In the genomic region with DNA sequence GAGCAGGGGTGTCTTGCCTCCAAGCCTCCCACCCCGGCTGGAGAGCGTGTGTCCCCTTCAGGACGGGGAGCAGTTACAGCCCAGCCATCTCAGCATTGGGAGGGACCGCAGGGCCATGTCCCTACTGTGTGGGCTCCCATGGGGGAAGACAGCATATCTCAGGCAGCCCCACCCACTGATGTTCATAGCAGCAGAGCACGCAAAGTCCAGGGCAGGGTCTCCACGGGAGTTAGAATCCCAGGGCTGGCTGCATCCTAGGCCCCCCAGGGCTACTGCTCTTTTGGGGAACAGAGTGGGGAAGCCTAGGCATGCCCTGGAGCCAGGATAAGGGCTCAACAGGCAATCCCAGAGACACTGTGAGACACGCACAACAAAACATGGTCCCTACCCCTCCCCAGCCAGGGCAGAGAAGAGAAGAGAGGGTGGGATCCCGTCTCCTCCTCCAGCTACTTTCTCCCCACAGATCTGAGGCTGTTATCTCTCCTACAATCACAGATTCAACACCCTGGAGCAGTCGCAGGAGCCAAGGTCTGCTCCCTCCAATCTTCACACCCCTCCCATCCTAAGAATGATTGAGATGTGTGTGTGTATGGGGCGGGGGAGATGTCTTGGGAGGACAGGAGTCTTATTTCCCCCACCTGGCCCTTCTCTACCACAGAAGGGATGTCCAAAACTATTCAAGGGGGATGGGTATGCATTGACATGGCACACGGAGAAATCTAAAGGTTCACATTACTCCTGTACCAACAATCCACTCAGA, we compare ENCODE assay signal across 2 cellular contexts.
TF ChIP-seq lines count a peak whose summit lies in the region.

No MANE protein-coding gene starts in this region.

TF ChIP-seq in A549, 52 proteins besides CTCF, POLR2A, EP300 and RAD21:
- no peak for TF ChIP-seq FOXS1 (CRISPR knock-in tag; IDR thresholded peaks at IDR 0.05)
- TF ChIP-seq GATA3 (IDR thresholded peaks at IDR 0.05; ENCODE audit: borderline replicate concordance): 0 out of 2 replicates have a peak, but pooled peaks have one; percentile 12
- no peak for TF ChIP-seq KDM1A (IDR thresholded peaks at IDR 0.05; ENCODE audit: low read depth)
- TF ChIP-seq HDAC2 (IDR thresholded peaks at IDR 0.05): no peak
TF ChIP-seq in A549: peak in this region for 1.

TF ChIP-seq in neural cell, 6 proteins besides CTCF, POLR2A, EP300 and RAD21:
- no peak for TF ChIP-seq SMC3 (conservative IDR thresholded peaks at IDR 0.05; ENCODE audit: poor library complexity)
- TF ChIP-seq, protein P1, sequence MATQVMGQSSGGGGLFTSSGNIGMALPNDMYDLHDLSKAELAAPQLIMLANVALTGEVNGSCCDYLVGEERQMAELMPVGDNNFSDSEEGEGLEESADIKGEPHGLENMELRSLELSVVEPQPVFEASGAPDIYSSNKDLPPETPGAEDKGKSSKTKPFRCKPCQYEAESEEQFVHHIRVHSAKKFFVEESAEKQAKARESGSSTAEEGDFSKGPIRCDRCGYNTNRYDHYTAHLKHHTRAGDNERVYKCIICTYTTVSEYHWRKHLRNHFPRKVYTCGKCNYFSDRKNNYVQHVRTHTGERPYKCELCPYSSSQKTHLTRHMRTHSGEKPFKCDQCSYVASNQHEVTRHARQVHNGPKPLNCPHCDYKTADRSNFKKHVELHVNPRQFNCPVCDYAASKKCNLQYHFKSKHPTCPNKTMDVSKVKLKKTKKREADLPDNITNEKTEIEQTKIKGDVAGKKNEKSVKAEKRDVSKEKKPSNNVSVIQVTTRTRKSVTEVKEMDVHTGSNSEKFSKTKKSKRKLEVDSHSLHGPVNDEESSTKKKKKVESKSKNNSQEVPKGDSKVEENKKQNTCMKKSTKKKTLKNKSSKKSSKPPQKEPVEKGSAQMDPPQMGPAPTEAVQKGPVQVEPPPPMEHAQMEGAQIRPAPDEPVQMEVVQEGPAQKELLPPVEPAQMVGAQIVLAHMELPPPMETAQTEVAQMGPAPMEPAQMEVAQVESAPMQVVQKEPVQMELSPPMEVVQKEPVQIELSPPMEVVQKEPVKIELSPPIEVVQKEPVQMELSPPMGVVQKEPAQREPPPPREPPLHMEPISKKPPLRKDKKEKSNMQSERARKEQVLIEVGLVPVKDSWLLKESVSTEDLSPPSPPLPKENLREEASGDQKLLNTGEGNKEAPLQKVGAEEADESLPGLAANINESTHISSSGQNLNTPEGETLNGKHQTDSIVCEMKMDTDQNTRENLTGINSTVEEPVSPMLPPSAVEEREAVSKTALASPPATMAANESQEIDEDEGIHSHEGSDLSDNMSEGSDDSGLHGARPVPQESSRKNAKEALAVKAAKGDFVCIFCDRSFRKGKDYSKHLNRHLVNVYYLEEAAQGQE (IDR thresholded peaks at IDR 0.05; ENCODE audit: borderline replicate concordance): no peak
- TF ChIP-seq EZH2 (IDR thresholded peaks at IDR 0.05; ENCODE audit: borderline replicate concordance, insufficient read depth, low read length, poor library complexity, severe bottlenecking): no peak
- no peak for TF ChIP-seq POLR2AphosphoS5 (IDR thresholded peaks at IDR 0.05)
- TF ChIP-seq TAF1 (IDR thresholded peaks at IDR 0.05; ENCODE audit: low read depth): no peak
- no peak for TF ChIP-seq MXI1 (conservative IDR thresholded peaks at IDR 0.05; ENCODE audit: poor library complexity, severe bottlenecking)
